In the genomic region with DNA sequence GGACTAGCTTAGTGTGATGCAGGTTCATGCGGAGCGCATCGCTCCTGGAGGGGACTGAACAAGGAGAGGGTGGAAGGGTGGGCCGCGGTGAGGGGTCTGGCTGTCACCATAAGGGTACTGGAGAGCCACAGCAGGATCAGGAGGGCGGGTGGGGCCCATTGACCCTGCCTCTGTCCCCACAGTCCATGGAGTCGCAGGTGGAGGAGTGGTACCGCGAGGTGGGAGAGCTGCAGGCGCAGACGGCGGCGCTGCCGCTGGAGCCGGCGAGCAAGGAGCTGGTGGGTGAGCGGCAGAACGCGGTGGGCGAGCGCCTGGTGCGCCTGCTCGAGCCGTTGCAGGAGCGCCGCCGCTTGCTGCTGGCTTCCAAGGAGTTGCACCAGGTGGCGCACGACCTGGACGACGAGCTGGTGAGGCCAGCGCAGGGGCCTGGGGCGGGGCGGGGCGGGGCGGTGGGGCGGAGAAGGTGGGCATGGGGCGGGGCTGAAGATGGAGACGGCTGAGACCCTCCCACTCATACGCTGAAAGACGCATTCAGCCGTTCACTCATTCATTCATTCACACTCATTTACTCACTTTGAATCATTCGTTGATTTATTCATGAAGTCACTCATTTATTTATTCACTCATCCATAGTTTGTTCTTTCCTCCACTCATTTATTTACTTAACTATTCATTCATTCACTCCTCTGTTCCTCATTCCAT, we compare ENCODE assay signal across 8 cellular contexts. TPM values are rescaled to one million over a fixed set of nuclear protein-coding genes. Genes with fewer than 3 reads are reported as not detected.
DNase-seq lines count a peak whose midpoint lies in the region; ATAC-seq and TF ChIP-seq lines count a peak whose summit lies in the region.

No MANE protein-coding gene starts in this region.

- no peaks in the 10 kb centered on the region for H3K9me3 ChIP-seq in effector memory CD4-positive, alpha-beta T cell (ENCODE audit: control insufficient read depth, low read length)
- H3K9me3 ChIP-seq in neural cell (ENCODE audit: low read length) (no peaks in the 10 kb centered on the region), testis (no peaks in the 10 kb centered on the region)

- POLR2A ChIA-PET in activated CD8-positive, alpha-beta T cell treated with anti-CD3 and anti-CD28 coated beads for 36 hours (lab: Charles Lee), result interaction anchor here (1.4 kb wide), 1 partner anchor 21 kb away, joined by 4 read pairs; no protein-coding TSS in a partner anchor

- H3K9me2 ChIP-seq in neural cell (ENCODE audit: insufficient read depth, low read length), result no peaks in the 10 kb centered on the region

- TF ChIP-seq POLR2A in testis (IDR thresholded peaks at IDR 0.05), result no peak

- peak overlapping the region; percentile 37 for H2AFZ ChIP-seq in neural cell (ENCODE audit: low read depth, low read length)

- TF ChIP-seq CTCF in GM12865 (IDR thresholded peaks at IDR 0.05; ENCODE audit: insufficient read depth, low read depth, low read length, missing control alignments) (peak; percentile 58), neural cell (IDR thresholded peaks at IDR 0.05; ENCODE audit: poor library complexity, severe bottlenecking) (peak; percentile 69), testis (IDR thresholded peaks at IDR 0.05) (peak in 1 of 3 experiments; percentile 32)
- peak; percentile 40 for TF ChIP-seq CTCF in activated CD8-positive, alpha-beta T cell treated with anti-CD3 and anti-CD28 coated beads for 36 hours (IDR thresholded peaks at IDR 0.05)

- H3K4me3 Mint-ChIP-seq in activated CD8-positive, alpha-beta T cell treated with anti-CD3 and anti-CD28 coated beads for 36 hours, result no peak overlapping the region

- DNase-seq in GM12865 (ENCODE audit: low read depth), result peak; percentile 75
- peak; percentile 87 for DNase-seq in NCI-H345 treated with DMSO at 0.1 percent for 48 hours (lab: John Stamatoyannopoulos, UW; ENCODE audit: unreplicated experiment)
- peak; percentile 87 for DNase-seq in activated CD8-positive, alpha-beta T cell treated with anti-CD3 and anti-CD28 coated beads for 36 hours
- DNase-seq in effector memory CD4-positive, alpha-beta T cell, result peak; percentile 42 to 60 (median 52)
- peak; percentile 72 for DNase-seq in testis
- no peak for DNase-seq in GF-D8 (lab: John Stamatoyannopoulos, UW)

- H3K9ac ChIP-seq in neural cell (ENCODE audit: low read length), result peak overlapping the region; percentile 63

- no peaks in the 10 kb centered on the region for H3K79me2 ChIP-seq in neural cell (replicated peaks; ENCODE audit: insufficient read depth, low read length)

- no peak overlapping the region for H3K27ac ChIP-seq in effector memory CD4-positive, alpha-beta T cell (ENCODE audit: insufficient read depth, low read length, poor library complexity, severe bottlenecking)
- H3K27ac ChIP-seq in neural cell (ENCODE audit: low read length) (peak overlapping the region; percentile 44), testis (no peak overlapping the region)

- WGBS in testis, 2 donors, result 36 to 38% methylated on average over 24 to 43 of the region's 43 CpGs

- no peaks in the 10 kb centered on the region for H3K4me1 ChIP-seq in effector memory CD4-positive, alpha-beta T cell (ENCODE audit: control insufficient read depth, insufficient read depth, low read length, poor library complexity, severe bottlenecking)
- no peaks in the 10 kb centered on the region for H3K4me1 ChIP-seq in testis

- peaks cover 13% of the 10 kb centered on the region for H3K27me3 ChIP-seq in effector memory CD4-positive, alpha-beta T cell (replicated peaks; ENCODE audit: control insufficient read depth, insufficient read depth, low read length, poor library complexity, severe bottlenecking)
- peaks cover 14% of the 10 kb centered on the region for H3K27me3 ChIP-seq in neural cell (ENCODE audit: insufficient read depth, low read depth, low read length)
- H3K27me3 ChIP-seq in testis, result no peaks in the 10 kb centered on the region

- peaks cover 7% of the 10 kb centered on the region for H3K4me1 Mint-ChIP-seq in activated CD8-positive, alpha-beta T cell treated with anti-CD3 and anti-CD28 coated beads for 36 hours (ENCODE audit: low read depth)

- CTCF ChIA-PET in activated CD8-positive, alpha-beta T cell treated with anti-CD3 and anti-CD28 coated beads for 36 hours (lab: Charles Lee), result interaction anchor here (0.7 to 4.3 kb wide), 19 partner anchors 9 to 270 kb away, joined by 3 to 51 read pairs (median 4); a partner anchor contains a TSS

- H3K27ac Mint-ChIP-seq in activated CD8-positive, alpha-beta T cell treated with anti-CD3 and anti-CD28 coated beads for 36 hours, result no peak overlapping the region

- peaks cover 34% of the 10 kb centered on the region for H3K27me3 Mint-ChIP-seq in activated CD8-positive, alpha-beta T cell treated with anti-CD3 and anti-CD28 coated beads for 36 hours

- TF ChIP-seq EP300 in neural cell (conservative IDR thresholded peaks at IDR 0.05; ENCODE audit: poor library complexity, severe bottlenecking), result peak; percentile 10

- peak; percentile 59 for TF ChIP-seq RAD21 in neural cell (conservative IDR thresholded peaks at IDR 0.05)

- H3K4me2 ChIP-seq in neural cell (ENCODE audit: low read length), result no peak overlapping the region

- no peaks in the 10 kb centered on the region for H3F3A ChIP-seq in neural cell (ENCODE audit: insufficient read depth, low read length, poor library complexity, severe bottlenecking)

- intact Hi-C loops in activated CD8-positive, alpha-beta T cell treated with anti-CD3 and anti-CD28 coated beads for 36 hours (cut with micrococcal nuclease), result no loop called here
- intact Hi-C loops in testis (cut with DNase I; ENCODE audit: low total_unique reads), result no loop called here

- no peaks in the 10 kb centered on the region for H3K36me3 Mint-ChIP-seq in activated CD8-positive, alpha-beta T cell treated with anti-CD3 and anti-CD28 coated beads for 36 hours (ENCODE audit: low read depth)

- H3K4me3 ChIP-seq in GM12865 (ENCODE audit: low read depth, low read length) (no peak overlapping the region), neural cell (ENCODE audit: low read length) (peak overlapping the region; percentile 66), testis (peak overlapping the region in 1 of 2 donors; percentile 15)
- no peak overlapping the region for H3K4me3 ChIP-seq in effector memory CD4-positive, alpha-beta T cell (ENCODE audit: insufficient read depth, low read depth, low read length, poor library complexity, severe bottlenecking)

- no peaks in the 10 kb centered on the region for H3K36me3 ChIP-seq in effector memory CD4-positive, alpha-beta T cell (ENCODE audit: control insufficient read depth, insufficient read depth, low read length)
- H3K36me3 ChIP-seq in neural cell (ENCODE audit: insufficient read depth, low read length) (no peaks in the 10 kb centered on the region), testis (ENCODE audit: low read depth, missing control alignments) (no peaks in the 10 kb centered on the region)

- no peaks in the 10 kb centered on the region for H4K20me1 ChIP-seq in neural cell (ENCODE audit: insufficient read depth)

- H3K9me3 Mint-ChIP-seq in activated CD8-positive, alpha-beta T cell treated with anti-CD3 and anti-CD28 coated beads for 36 hours, result peaks cover 3% of the 10 kb centered on the region

- peak; percentile 99 for ATAC-seq in activated CD8-positive, alpha-beta T cell treated with anti-CD3 and anti-CD28 coated beads for 36 hours
- no peak for ATAC-seq in HG02610 (IDR thresholded peaks at IDR 0.05; ENCODE audit: unreplicated experiment)

TF ChIP-seq in neural cell, 6 proteins besides CTCF, POLR2A, EP300 and RAD21:
- no peak for TF ChIP-seq TAF1 (IDR thresholded peaks at IDR 0.05; ENCODE audit: low read depth)
- TF ChIP-seq SMC3 (conservative IDR thresholded peaks at IDR 0.05; ENCODE audit: poor library complexity), result peak; percentile 68
- TF ChIP-seq EZH2 (IDR thresholded peaks at IDR 0.05; ENCODE audit: borderline replicate concordance, insufficient read depth, low read length, poor library complexity, severe bottlenecking), result no peak
- TF ChIP-seq, protein P1, sequence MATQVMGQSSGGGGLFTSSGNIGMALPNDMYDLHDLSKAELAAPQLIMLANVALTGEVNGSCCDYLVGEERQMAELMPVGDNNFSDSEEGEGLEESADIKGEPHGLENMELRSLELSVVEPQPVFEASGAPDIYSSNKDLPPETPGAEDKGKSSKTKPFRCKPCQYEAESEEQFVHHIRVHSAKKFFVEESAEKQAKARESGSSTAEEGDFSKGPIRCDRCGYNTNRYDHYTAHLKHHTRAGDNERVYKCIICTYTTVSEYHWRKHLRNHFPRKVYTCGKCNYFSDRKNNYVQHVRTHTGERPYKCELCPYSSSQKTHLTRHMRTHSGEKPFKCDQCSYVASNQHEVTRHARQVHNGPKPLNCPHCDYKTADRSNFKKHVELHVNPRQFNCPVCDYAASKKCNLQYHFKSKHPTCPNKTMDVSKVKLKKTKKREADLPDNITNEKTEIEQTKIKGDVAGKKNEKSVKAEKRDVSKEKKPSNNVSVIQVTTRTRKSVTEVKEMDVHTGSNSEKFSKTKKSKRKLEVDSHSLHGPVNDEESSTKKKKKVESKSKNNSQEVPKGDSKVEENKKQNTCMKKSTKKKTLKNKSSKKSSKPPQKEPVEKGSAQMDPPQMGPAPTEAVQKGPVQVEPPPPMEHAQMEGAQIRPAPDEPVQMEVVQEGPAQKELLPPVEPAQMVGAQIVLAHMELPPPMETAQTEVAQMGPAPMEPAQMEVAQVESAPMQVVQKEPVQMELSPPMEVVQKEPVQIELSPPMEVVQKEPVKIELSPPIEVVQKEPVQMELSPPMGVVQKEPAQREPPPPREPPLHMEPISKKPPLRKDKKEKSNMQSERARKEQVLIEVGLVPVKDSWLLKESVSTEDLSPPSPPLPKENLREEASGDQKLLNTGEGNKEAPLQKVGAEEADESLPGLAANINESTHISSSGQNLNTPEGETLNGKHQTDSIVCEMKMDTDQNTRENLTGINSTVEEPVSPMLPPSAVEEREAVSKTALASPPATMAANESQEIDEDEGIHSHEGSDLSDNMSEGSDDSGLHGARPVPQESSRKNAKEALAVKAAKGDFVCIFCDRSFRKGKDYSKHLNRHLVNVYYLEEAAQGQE (IDR thresholded peaks at IDR 0.05; ENCODE audit: borderline replicate concordance), result no peak
- TF ChIP-seq MXI1 (conservative IDR thresholded peaks at IDR 0.05; ENCODE audit: poor library complexity, severe bottlenecking), result peak; percentile 29
- TF ChIP-seq POLR2AphosphoS5 (IDR thresholded peaks at IDR 0.05), result peak; percentile 15

RNA-seq across cellular contexts. Expression of a gene that starts 27.5 kb away (rescaled TPM):
- total RNA-seq in activated CD8-positive, alpha-beta T cell treated with anti-CD3 and anti-CD28 coated beads for 36 hours, result 10 to 100 TPM; 82.8 to 89.3 TPM
- polyA plus RNA-seq in neural cell (3.8 and 6.3 TPM in 2 replicates), testis (ENCODE audit: insufficient read depth, low read depth, low replicate concordance) (37.2 TPM)
- 8.6 and 13.1 TPM in 2 replicates for polyA minus RNA-seq in neural cell
- total RNA-seq in testis, result 10 to 100 TPM; 35.6 to 56.3 TPM

RNA-seq across cellular contexts. Expression of a gene that starts 52.0 kb away (rescaled TPM):
- 100 to 1,000 TPM; 117 to 121 TPM for total RNA-seq in activated CD8-positive, alpha-beta T cell treated with anti-CD3 and anti-CD28 coated beads for 36 hours
- polyA plus RNA-seq in neural cell (55.6 and 59.7 TPM in 2 replicates), testis (ENCODE audit: insufficient read depth, low read depth, low replicate concordance) (270 TPM)
- polyA minus RNA-seq in neural cell, result 47.0 and 49.8 TPM in 2 replicates
- total RNA-seq in testis, result 100 to 1,000 TPM; 309 to 417 TPM
